In genomic region chr3:12877040-12877439, GRCh38 we compare ENCODE assay signal across 36 cellular contexts.
"Had no signal": no experiment of that assay in that cellular context is flagged by ENCODE, and none has a peak within 500 bp of the region (broad histone marks: within the 10 kb centered on the region; RNA-seq: fewer than 3 reads in every experiment).

No MANE protein-coding gene starts in this region.

- H3K27me3 ChIP-seq: adrenal gland, body of pancreas, Peyer's patch, SJSA1 had no signal

- H3K9ac ChIP-seq: SK-N-SH had no signal

- DNase-seq: activated CD4-positive, alpha-beta memory T cell treated with anti-CD3 and anti-CD28 coated beads for 36 hours; activated CD4-positive, alpha-beta T cell treated with anti-CD3 and anti-CD28 coated beads for 36 hours; activated CD4-positive, alpha-beta T cell treated with anti-CD3 and anti-CD28 coated beads, Interleukin-2, amount 10 ng/mL, durations not matched to agents 7 days and 5 days; activated CD8-positive, alpha-beta memory T cell treated with anti-CD3 and anti-CD28 coated beads, Interleukin-2, amount 50 U/mL, for 4 hours; activated gamma-delta T cell treated with Interleukin-2 at 50 U/mL for 16 hours; activated naive CD4-positive, alpha-beta T cell treated with anti-CD3 and anti-CD28 coated beads, Interleukin-2, amount 50 U/mL, for 16 hours; activated T-cell treated with anti-CD3 and anti-CD28 coated beads for 4 hours; activated T-cell treated with anti-CD3 and anti-CD28 coated beads, Interleukin-2, amount 50 U/mL, for 4 hours; adrenal gland; body of pancreas; caudate nucleus; cerebellar nuclear complex; MM.1S; MV-4-11; NCI-H1092; NCI-H1436 treated with DMSO at 0.1 percent for 48 hours; NCI-H1694 treated with DMSO at 0.1 percent for 48 hours; NCI-H2029; NCI-H345; NCI-H524 treated with DMSO at 0.1 percent for 48 hours; NCI-H748 treated with DMSO at 0.1 percent for 48 hours; NK-92 treated with Interleukin-12 subunit alpha and Interleukin-12 subunit beta, amount 100 ng/mL, for 24 hours; PC-3; Peyer's patch; RPMI8226; SHP77 treated with DMSO at 0.1 percent for 48 hours; SK-N-SH had no signal

- H3K27ac ChIP-seq: adrenal gland, body of pancreas, breast epithelium, Peyer's patch, SJSA1 had no signal

- H3K4me3 Mint-ChIP-seq: activated CD4-positive, alpha-beta memory T cell treated with anti-CD3 and anti-CD28 coated beads for 36 hours; activated CD4-positive, alpha-beta T cell treated with anti-CD3 and anti-CD28 coated beads for 36 hours; activated CD4-positive, alpha-beta T cell treated with anti-CD3 and anti-CD28 coated beads, Interleukin-2, amount 10 ng/mL, durations not matched to agents 7 days and 5 days; activated T-cell treated with anti-CD3 and anti-CD28 coated beads, Interleukin-2, amount 50 U/mL, for 4 hours; activated T-helper 1 cell treated with anti-CD3 and anti-CD28 coated beads, Interleukin-12 subunit alpha, Interleukin-12 subunit beta, Interleukin-2, Interleukin-4 antibody, amounts not matched to agents 30 ng/mL and 10 ng/mL and 1 ng/mL, durations not matched to agents 14 hours and 24 hours and 36 hours; T-helper 1 cell treated with Interleukin-12 subunit alpha and Interleukin-12 subunit beta and Interleukin-4 antibody, amounts not matched to agents 30 μg/mL and 1 μg/mL, for 36 hours; T-helper 2 cell treated with Interferon-gamma antibody and Interleukin-4, amounts not matched to agents 5 μg/mL and 100 μg/mL, for 36 hours; WTC11 had no signal

- ATAC-seq: activated CD4-positive, alpha-beta T cell treated with anti-CD3 and anti-CD28 coated beads for 36 hours; activated CD4-positive, CD25-positive, alpha-beta regulatory T cell treated with anti-CD3 and anti-CD28 coated beads, Interleukin-2, amount 50 U/mL, for 24 hours; PC-3 had no signal

- H3K4me2 ChIP-seq: SK-N-SH had no signal

- H3K36me3 Mint-ChIP-seq: activated CD4-positive, alpha-beta memory T cell treated with anti-CD3 and anti-CD28 coated beads for 36 hours; WTC11 had no signal

- FAIRE-seq: astrocyte, TTC549 had no signal

- H3K27ac Mint-ChIP-seq: activated CD4-positive, alpha-beta memory T cell treated with anti-CD3 and anti-CD28 coated beads for 36 hours; activated CD4-positive, alpha-beta T cell treated with anti-CD3 and anti-CD28 coated beads for 36 hours; activated CD4-positive, alpha-beta T cell treated with anti-CD3 and anti-CD28 coated beads, Interleukin-2, amount 10 ng/mL, durations not matched to agents 7 days and 5 days; activated T-helper 1 cell treated with anti-CD3 and anti-CD28 coated beads, Interleukin-12 subunit alpha, Interleukin-12 subunit beta, Interleukin-2, Interleukin-4 antibody, amounts not matched to agents 30 ng/mL and 10 ng/mL and 1 ng/mL, durations not matched to agents 14 hours and 24 hours and 36 hours; T-helper 1 cell treated with Interleukin-12 subunit alpha and Interleukin-12 subunit beta and Interleukin-4 antibody, amounts not matched to agents 30 μg/mL and 1 μg/mL, for 36 hours; T-helper 2 cell treated with Interferon-gamma antibody and Interleukin-4, amounts not matched to agents 5 μg/mL and 100 μg/mL, for 36 hours; WTC11 had no signal

- H3K9me3 Mint-ChIP-seq: activated CD4-positive, alpha-beta memory T cell treated with anti-CD3 and anti-CD28 coated beads for 36 hours; activated CD4-positive, alpha-beta T cell treated with anti-CD3 and anti-CD28 coated beads, Interleukin-2, amount 10 ng/mL, durations not matched to agents 7 days and 5 days; activated T-cell treated with anti-CD3 and anti-CD28 coated beads, Interleukin-2, amount 50 U/mL, for 4 hours; activated T-helper 1 cell treated with anti-CD3 and anti-CD28 coated beads, Interleukin-12 subunit alpha, Interleukin-12 subunit beta, Interleukin-2, Interleukin-4 antibody, amounts not matched to agents 30 ng/mL and 10 ng/mL and 1 ng/mL, durations not matched to agents 14 hours and 24 hours and 36 hours; T-helper 1 cell treated with Interleukin-12 subunit alpha and Interleukin-12 subunit beta and Interleukin-4 antibody, amounts not matched to agents 30 μg/mL and 1 μg/mL, for 36 hours; T-helper 2 cell treated with Interferon-gamma antibody and Interleukin-4, amounts not matched to agents 5 μg/mL and 100 μg/mL, for 36 hours; WTC11 had no signal

- H3K9me3 ChIP-seq: adrenal gland, body of pancreas, breast epithelium, Peyer's patch, SJSA1, SK-N-SH had no signal

- H3K36me3 ChIP-seq: adrenal gland, breast epithelium, Peyer's patch, SJSA1 had no signal

- H3K4me1 ChIP-seq: breast epithelium, SJSA1 had no signal

- H3K4me1 Mint-ChIP-seq: activated CD4-positive, alpha-beta T cell treated with anti-CD3 and anti-CD28 coated beads for 36 hours; activated CD4-positive, alpha-beta T cell treated with anti-CD3 and anti-CD28 coated beads, Interleukin-2, amount 10 ng/mL, durations not matched to agents 7 days and 5 days had no signal

- H3K4me3 ChIP-seq: body of pancreas, SJSA1 had no signal
